18 cellular contexts compared by ENCODE assay signal in genomic region chr5:41503860-41504259, GRCh38.
"Had no signal": no experiment of that assay in that cellular context is flagged by ENCODE, and none has a peak within 500 bp of the region (broad histone marks: within the 10 kb centered on the region; RNA-seq: fewer than 3 reads in every experiment).

No MANE protein-coding gene starts in this region.

- H3K27me3 ChIP-seq: right atrium auricular region, sigmoid colon, uterus had no signal

- H3K4me1 Mint-ChIP-seq: naive B cell, nephron had no signal

- H3K36me3 ChIP-seq: esophagus squamous epithelium, neutrophil, right atrium auricular region, sigmoid colon, uterus had no signal

- H3K27ac Mint-ChIP-seq: effector memory CD8-positive, alpha-beta T cell; naive B cell; nephron; type B pancreatic cell had no signal

- H3K9me3 Mint-ChIP-seq: nephron, type B pancreatic cell had no signal

- H3K36me3 Mint-ChIP-seq: naive B cell, type B pancreatic cell had no signal

- H3K4me3 Mint-ChIP-seq: effector memory CD8-positive, alpha-beta T cell; naive B cell; nephron; type B pancreatic cell had no signal

- H3K4me1 ChIP-seq: esophagus squamous epithelium, psoas muscle, sigmoid colon, uterus had no signal

- H3K27ac ChIP-seq: esophagus squamous epithelium, hepatocyte, neutrophil, psoas muscle, right atrium auricular region, sigmoid colon, skin epidermis, uterus had no signal

- H3K4me3 ChIP-seq: esophagus squamous epithelium, hepatocyte, psoas muscle, right atrium auricular region, sigmoid colon, skin epidermis, uterus had no signal

- DNase-seq: effector memory CD8-positive, alpha-beta T cell; esophagus squamous epithelium; foreskin fibroblast; head of caudate nucleus; left colon; mesendoderm; naive B cell; psoas muscle; sigmoid colon; stimulated activated CD4-positive, alpha-beta T cell treated with anti-CD3 and anti-CD28 coated beads, Interleukin-12 subunit alpha, Interleukin-12 subunit beta, amount 100 ng/mL, for 4 hours; stimulated activated naive CD4-positive, alpha-beta T cell treated with Interleukin-2 at 50 U/mL for 16 hours; uterus had no signal

- H3K9me3 ChIP-seq: esophagus squamous epithelium, neutrophil, psoas muscle, right atrium auricular region, sigmoid colon, uterus had no signal
